7 cellular contexts compared by ENCODE assay signal in the genomic region with DNA sequence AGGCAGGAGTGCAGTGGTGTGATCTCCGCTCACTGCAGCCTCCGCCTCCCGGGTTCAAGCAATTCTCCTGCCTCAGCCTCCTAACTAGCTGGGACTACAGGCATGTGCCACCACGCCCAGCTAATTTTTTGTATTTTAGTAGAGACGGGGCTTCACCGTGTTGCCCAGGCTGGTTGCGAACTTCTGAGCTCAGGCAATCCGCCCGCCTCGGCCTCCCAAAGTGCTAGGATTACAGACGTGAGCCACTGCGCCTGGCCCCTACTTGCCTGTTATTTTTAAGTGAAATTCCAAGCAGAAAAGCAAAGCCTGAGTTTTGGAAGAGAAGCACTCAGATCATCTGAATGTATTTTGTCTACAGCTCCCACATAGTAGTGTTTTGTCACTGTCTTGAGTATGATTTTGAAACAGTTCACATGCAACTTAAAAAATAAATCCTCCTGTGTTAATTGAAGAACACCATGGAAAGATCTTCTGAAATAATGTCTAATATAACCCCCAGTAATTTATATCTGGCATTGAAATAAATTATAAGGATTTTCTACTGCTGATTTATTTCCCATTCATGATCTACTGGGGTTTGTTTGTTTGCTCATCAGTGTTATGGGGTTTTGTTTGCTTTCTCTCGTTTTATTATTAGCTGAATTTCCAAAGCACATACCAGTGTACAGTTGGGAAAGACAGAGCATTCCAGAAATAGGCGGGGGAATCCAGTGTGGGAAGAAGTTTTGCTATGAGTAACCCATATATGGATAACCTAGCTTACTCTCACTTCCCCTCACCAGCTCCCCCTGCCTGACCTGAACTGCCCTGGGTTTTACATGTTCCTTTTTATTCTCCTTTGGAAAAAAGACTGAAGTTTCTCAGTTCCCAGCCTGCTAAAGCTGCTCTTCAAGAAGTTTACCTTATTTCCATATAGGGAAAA.
DNase-seq lines count a peak whose midpoint lies in the region; ATAC-seq and TF ChIP-seq lines count a peak whose summit lies in the region.

No MANE protein-coding gene starts in this region.

- ATAC-seq in upper lobe of right lung: peak; percentile 85
- no peak for ATAC-seq in gastrocnemius medialis

- intact Hi-C loops in upper lobe of right lung (cut with DNase I) (no loop called here), gastrocnemius medialis (cut with DNase I; ENCODE audit: low total_unique reads) (no loop called here)

- no peak for TF ChIP-seq POLR2A in gastrocnemius medialis (IDR thresholded peaks at IDR 0.05)

- peak; percentile 55 for DNase-seq in HuH-7 (ENCODE audit: low spot score)
- peak; percentile 98 for DNase-seq in amniotic epithelial cell (ENCODE audit: low read depth)
- DNase-seq in iris pigment epithelial cell (ENCODE audit: low read depth): peak; percentile 85
- DNase-seq in upper lobe of right lung: no peak
- no peak for DNase-seq in activated CD8-positive, alpha-beta memory T cell treated with anti-CD3 and anti-CD28 coated beads for 24 hours
- no peak for DNase-seq in gastrocnemius medialis
- no peak for DNase-seq in substantia nigra (lab: John Stamatoyannopoulos, UW)

- in situ Hi-C loops in gastrocnemius medialis (cut with MboI; ENCODE audit: low sequenced_read_pairs in 4 of 4): no loop called here

- TF ChIP-seq CTCF in upper lobe of right lung (IDR thresholded peaks at IDR 0.05): peak; percentile 30
- TF ChIP-seq CTCF in gastrocnemius medialis (IDR thresholded peaks at IDR 0.05 in 4 of 5, conservative IDR thresholded peaks at IDR 0.05 in 1 of 5): no peak

- H3K36me3 ChIP-seq in upper lobe of right lung (no peaks in the 10 kb centered on the region), gastrocnemius medialis (no peaks in the 10 kb centered on the region)

- no peak overlapping the region for H3K27ac ChIP-seq in upper lobe of right lung
- H3K27ac ChIP-seq in gastrocnemius medialis: no peak overlapping the region
- no peak overlapping the region for H3K27ac ChIP-seq in substantia nigra (ENCODE audit: low read depth, low read length, poor library complexity, severe bottlenecking)

- H3K9me3 ChIP-seq in upper lobe of right lung (no peaks in the 10 kb centered on the region), gastrocnemius medialis (no peaks in the 10 kb centered on the region)

- H3K27me3 ChIP-seq in upper lobe of right lung (no peaks in the 10 kb centered on the region), gastrocnemius medialis (no peaks in the 10 kb centered on the region)

- no peak overlapping the region for H3K4me3 ChIP-seq in upper lobe of right lung
- H3K4me3 ChIP-seq in gastrocnemius medialis: no peak overlapping the region

- peaks cover 10% of the 10 kb centered on the region for H3K4me1 ChIP-seq in upper lobe of right lung
- peaks cover 26 to 40% of the 10 kb centered on the region in 2 donors for H3K4me1 ChIP-seq in gastrocnemius medialis

Comparison
In these comparisons a context has a peak if more than half of its experiments do, and no peak if none do; other contexts are left out.
1. DNase-seq: peak in HuH-7 (single experiment), amniotic epithelial cell (single experiment) and iris pigment epithelial cell (single experiment); none in upper lobe of right lung (single experiment), activated CD8-positive, alpha-beta memory T cell treated with anti-CD3 and anti-CD28 coated beads for 24 hours (single experiment), gastrocnemius medialis (0 of 2) and substantia nigra (0 of 49).